In the genomic region with DNA sequence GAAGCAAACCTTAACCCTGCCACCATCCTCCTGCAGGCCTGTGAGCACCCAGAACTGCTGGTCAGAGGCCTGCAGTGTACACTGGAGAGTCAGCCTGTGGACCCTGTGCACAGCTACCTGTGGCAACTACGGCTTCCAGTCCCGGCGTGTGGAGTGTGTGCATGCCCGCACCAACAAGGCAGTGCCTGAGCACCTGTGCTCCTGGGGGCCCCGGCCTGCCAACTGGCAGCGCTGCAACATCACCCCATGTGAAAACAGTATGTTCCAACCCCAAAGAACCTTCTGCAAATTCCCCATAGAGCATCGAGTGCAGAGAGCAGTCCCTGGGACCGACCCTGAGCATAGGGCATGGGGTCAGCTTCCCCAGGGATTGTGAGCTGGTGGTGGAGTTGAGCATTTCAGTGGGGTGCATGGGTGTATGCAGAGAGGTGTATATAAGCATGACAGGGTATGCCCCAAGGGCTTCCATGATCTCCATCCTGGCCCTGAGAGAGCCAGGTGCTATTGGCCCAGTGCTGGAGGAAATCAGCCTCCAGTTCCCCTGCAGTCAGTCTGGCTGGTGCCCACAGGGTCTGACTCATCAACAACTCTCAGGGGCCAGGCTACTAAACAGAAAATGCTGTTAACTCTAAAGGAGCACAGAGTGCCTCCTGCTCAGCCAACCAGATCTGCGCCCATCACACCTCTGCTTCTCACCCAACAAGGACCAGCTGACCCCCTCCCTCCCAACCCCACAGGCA, we compare ENCODE assay signal across 1 cellular context.
A peak's percentile ranks its signal among the peaks of the same experiment; 100 is the strongest.
TF ChIP-seq lines count a peak whose summit lies in the region.

No MANE protein-coding gene starts in this region.

TF ChIP-seq in SK-N-SH, 30 proteins besides CTCF, POLR2A, EP300 and RAD21 (continued from another document):
- TF ChIP-seq, protein P1, sequence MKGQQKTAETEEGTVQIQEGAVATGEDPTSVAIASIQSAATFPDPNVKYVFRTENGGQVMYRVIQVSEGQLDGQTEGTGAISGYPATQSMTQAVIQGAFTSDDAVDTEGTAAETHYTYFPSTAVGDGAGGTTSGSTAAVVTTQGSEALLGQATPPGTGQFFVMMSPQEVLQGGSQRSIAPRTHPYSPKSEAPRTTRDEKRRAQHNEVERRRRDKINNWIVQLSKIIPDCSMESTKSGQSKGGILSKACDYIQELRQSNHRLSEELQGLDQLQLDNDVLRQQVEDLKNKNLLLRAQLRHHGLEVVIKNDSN (IDR thresholded peaks at IDR 0.05; ENCODE audit: borderline replicate concordance, low read depth) = no peak
- TF ChIP-seq, protein P2, sequence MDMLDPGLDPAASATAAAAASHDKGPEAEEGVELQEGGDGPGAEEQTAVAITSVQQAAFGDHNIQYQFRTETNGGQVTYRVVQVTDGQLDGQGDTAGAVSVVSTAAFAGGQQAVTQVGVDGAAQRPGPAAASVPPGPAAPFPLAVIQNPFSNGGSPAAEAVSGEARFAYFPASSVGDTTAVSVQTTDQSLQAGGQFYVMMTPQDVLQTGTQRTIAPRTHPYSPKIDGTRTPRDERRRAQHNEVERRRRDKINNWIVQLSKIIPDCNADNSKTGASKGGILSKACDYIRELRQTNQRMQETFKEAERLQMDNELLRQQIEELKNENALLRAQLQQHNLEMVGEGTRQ (IDR thresholded peaks at IDR 0.05; ENCODE audit: borderline replicate concordance, low read depth, low read length) = no peak
- TF ChIP-seq, protein P3, sequence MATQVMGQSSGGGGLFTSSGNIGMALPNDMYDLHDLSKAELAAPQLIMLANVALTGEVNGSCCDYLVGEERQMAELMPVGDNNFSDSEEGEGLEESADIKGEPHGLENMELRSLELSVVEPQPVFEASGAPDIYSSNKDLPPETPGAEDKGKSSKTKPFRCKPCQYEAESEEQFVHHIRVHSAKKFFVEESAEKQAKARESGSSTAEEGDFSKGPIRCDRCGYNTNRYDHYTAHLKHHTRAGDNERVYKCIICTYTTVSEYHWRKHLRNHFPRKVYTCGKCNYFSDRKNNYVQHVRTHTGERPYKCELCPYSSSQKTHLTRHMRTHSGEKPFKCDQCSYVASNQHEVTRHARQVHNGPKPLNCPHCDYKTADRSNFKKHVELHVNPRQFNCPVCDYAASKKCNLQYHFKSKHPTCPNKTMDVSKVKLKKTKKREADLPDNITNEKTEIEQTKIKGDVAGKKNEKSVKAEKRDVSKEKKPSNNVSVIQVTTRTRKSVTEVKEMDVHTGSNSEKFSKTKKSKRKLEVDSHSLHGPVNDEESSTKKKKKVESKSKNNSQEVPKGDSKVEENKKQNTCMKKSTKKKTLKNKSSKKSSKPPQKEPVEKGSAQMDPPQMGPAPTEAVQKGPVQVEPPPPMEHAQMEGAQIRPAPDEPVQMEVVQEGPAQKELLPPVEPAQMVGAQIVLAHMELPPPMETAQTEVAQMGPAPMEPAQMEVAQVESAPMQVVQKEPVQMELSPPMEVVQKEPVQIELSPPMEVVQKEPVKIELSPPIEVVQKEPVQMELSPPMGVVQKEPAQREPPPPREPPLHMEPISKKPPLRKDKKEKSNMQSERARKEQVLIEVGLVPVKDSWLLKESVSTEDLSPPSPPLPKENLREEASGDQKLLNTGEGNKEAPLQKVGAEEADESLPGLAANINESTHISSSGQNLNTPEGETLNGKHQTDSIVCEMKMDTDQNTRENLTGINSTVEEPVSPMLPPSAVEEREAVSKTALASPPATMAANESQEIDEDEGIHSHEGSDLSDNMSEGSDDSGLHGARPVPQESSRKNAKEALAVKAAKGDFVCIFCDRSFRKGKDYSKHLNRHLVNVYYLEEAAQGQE (IDR thresholded peaks at IDR 0.05; ENCODE audit: low read depth, low read length) = no peak
- TF ChIP-seq, protein P4, sequence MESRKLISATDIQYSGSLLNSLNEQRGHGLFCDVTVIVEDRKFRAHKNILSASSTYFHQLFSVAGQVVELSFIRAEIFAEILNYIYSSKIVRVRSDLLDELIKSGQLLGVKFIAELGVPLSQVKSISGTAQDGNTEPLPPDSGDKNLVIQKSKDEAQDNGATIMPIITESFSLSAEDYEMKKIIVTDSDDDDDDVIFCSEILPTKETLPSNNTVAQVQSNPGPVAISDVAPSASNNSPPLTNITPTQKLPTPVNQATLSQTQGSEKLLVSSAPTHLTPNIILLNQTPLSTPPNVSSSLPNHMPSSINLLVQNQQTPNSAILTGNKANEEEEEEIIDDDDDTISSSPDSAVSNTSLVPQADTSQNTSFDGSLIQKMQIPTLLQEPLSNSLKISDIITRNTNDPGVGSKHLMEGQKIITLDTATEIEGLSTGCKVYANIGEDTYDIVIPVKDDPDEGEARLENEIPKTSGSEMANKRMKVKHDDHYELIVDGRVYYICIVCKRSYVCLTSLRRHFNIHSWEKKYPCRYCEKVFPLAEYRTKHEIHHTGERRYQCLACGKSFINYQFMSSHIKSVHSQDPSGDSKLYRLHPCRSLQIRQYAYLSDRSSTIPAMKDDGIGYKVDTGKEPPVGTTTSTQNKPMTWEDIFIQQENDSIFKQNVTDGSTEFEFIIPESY (IDR thresholded peaks at IDR 0.05; ENCODE audit: borderline replicate concordance, low read depth) = no peak
- TF ChIP-seq POLR2AphosphoS5 (IDR thresholded peaks at IDR 0.05; ENCODE audit: low read depth, low read length) (no peak), RXRA (IDR thresholded peaks at IDR 0.05; ENCODE audit: borderline replicate concordance, low read depth) (no peak), NRF1 (IDR thresholded peaks at IDR 0.05; ENCODE audit: low read depth, low read length) (no peak), MXI1 (IDR thresholded peaks at IDR 0.05; ENCODE audit: low read depth, low read length) (no peak), FOSL2 (IDR thresholded peaks at IDR 0.05; ENCODE audit: borderline replicate concordance, low read depth) (peak; percentile 76), GABPA (IDR thresholded peaks at IDR 0.05; ENCODE audit: low read depth) (no peak), ELF1 (IDR thresholded peaks at IDR 0.05) (no peak), YY1 (IDR thresholded peaks at IDR 0.05; ENCODE audit: low read depth) (no peak), TEAD4 (IDR thresholded peaks at IDR 0.05; ENCODE audit: borderline replicate concordance, insufficient read depth) (no peak), FOXM1 (IDR thresholded peaks at IDR 0.05; ENCODE audit: low read depth) (no peak), RCOR1 (IDR thresholded peaks at IDR 0.05; ENCODE audit: low read length) (no peak), MEF2A (IDR thresholded peaks at IDR 0.05; ENCODE audit: borderline replicate concordance, low read depth) (no peak), TAF1 (IDR thresholded peaks at IDR 0.05; ENCODE audit: borderline replicate concordance, low read depth, low read length) (no peak), FOXJ3 (CRISPR knock-in tag; IDR thresholded peaks at IDR 0.05) (no peak), SMC3 (IDR thresholded peaks at IDR 0.05; ENCODE audit: low read depth, low read length) (no peak)
- TF ChIP-seq, protein P5, sequence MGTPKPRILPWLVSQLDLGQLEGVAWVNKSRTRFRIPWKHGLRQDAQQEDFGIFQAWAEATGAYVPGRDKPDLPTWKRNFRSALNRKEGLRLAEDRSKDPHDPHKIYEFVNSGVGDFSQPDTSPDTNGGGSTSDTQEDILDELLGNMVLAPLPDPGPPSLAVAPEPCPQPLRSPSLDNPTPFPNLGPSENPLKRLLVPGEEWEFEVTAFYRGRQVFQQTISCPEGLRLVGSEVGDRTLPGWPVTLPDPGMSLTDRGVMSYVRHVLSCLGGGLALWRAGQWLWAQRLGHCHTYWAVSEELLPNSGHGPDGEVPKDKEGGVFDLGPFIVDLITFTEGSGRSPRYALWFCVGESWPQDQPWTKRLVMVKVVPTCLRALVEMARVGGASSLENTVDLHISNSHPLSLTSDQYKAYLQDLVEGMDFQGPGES (IDR thresholded peaks at IDR 0.05; ENCODE audit: low read depth, low read length) = no peak
- TF ChIP-seq, protein P6, sequence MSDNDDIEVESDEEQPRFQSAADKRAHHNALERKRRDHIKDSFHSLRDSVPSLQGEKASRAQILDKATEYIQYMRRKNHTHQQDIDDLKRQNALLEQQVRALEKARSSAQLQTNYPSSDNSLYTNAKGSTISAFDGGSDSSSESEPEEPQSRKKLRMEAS (IDR thresholded peaks at IDR 0.05; ENCODE audit: low read depth) = no peak
TF ChIP-seq in SK-N-SH: peak in this region for 5.
